8 cellular contexts compared by ENCODE assay signal in the genomic region with DNA sequence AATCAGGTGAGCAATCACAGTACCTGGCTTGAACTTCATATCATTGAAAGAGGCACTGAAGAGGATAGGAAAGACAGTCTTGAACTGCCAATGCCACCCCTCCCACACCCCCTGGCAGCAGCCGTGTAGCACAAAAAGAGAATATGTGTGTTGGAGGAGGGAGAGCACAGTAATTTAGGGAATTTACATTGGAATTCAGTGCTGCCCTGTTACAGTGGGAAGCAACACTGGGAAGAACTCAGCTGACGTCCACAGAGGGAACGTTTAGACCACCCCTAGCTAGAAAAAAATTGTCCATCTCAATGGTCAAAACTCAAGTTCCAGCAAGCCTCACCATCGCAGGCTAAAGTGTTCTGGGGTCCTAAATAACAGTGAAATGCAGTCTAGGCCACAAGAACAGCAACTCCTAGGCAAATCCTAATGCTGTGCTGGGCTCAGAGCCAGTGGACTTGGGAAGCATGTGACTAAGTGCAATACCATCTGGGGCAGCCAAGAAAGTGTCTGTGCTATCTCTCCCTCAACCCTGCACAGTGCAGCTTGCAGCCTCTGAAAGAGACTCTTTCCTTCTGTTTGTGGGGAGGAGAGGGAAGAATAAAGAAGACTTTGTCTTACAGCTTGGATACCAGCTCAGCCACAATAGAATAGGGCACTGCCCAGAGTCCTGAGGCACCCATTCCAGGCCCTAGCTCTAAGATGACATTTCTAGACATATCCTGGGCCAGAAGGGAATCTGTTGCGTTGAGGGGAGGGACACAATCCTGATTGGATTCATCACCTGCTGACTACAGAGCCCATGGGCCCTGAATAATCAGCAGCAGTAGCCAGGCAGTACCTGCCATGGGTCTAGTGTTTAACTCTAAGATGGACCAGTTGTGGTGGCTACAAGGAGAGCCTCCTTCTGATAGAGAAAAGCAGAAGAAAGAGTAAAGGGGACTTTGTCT.
DNase-seq lines count a peak whose midpoint lies in the region; TF ChIP-seq lines count a peak whose summit lies in the region.

No MANE protein-coding gene starts in this region.

- no peak for TF ChIP-seq CTCF in AG09309 (IDR thresholded peaks at IDR 0.05; ENCODE audit: control insufficient read depth, insufficient read depth, low read depth, low read length, missing control alignments)
- no peak for TF ChIP-seq CTCF in GM20000 (IDR thresholded peaks at IDR 0.05; ENCODE audit: extremely low read depth, missing control alignments)

- H3K4me3 ChIP-seq in AG09309 (ENCODE audit: control insufficient read depth, low read depth, low read length): no peak overlapping the region

- DNase-seq in AG09309 (ENCODE audit: low read depth): peak; percentile 77
- peak; percentile 25 for DNase-seq in NCI-H82 treated with DMSO at 0.1 percent for 48 hours (lab: John Stamatoyannopoulos, UW; ENCODE audit: unreplicated experiment)
- peak; percentile 67 for DNase-seq in fibroblast of gingiva (ENCODE audit: low read depth)
- DNase-seq in occipital lobe (lab: John Stamatoyannopoulos, UW): peak; percentile 51
- no peak for DNase-seq in NCI-H2081 (lab: John Stamatoyannopoulos, UW)
- DNase-seq in LoVo (ENCODE audit: low spot score): no peak
- no peak for DNase-seq in GM20000 (ENCODE audit: low spot score)
- DNase-seq in HuH-7.5 (ENCODE audit: low spot score): no peak

Comparison
In these comparisons a context has a peak if more than half of its experiments do, and no peak if none do; other contexts are left out.
1. DNase-seq: peak in AG09309 (single experiment), NCI-H82 treated with DMSO at 0.1 percent for 48 hours (single experiment), fibroblast of gingiva (single experiment) and occipital lobe (single experiment); none in NCI-H2081 (0 of 2), LoVo (single experiment), GM20000 (single experiment) and HuH-7.5 (single experiment).